ENCODE assay signal across 2 cellular contexts in genomic region chr16:77840093-77840492, GRCh38.
TF ChIP-seq lines count a peak whose summit lies in the region.

No MANE protein-coding gene starts in this region.

TF ChIP-seq in liver, 16 proteins besides CTCF, POLR2A, EP300 and RAD21:
- TF ChIP-seq EGR1 (IDR thresholded peaks at IDR 0.05; ENCODE audit: low read depth in 2 of 2): no peak
- peak; percentile 12 to 62 for TF ChIP-seq RXRA (IDR thresholded peaks at IDR 0.05)
- no peak for TF ChIP-seq GABPA (IDR thresholded peaks at IDR 0.05 in 1 of 2, conservative IDR thresholded peaks at IDR 0.05 in 1 of 2)
- no peak for TF ChIP-seq TAF1 (conservative IDR thresholded peaks at IDR 0.05)
- peak; percentile 16 to 44 for TF ChIP-seq HNF4A (conservative IDR thresholded peaks at IDR 0.05)
- no peak for TF ChIP-seq ZBTB33 (IDR thresholded peaks at IDR 0.05)

TF ChIP-seq in HepG2, 621 proteins besides CTCF, POLR2A, EP300 and RAD21:
- TF ChIP-seq, protein P1, sequence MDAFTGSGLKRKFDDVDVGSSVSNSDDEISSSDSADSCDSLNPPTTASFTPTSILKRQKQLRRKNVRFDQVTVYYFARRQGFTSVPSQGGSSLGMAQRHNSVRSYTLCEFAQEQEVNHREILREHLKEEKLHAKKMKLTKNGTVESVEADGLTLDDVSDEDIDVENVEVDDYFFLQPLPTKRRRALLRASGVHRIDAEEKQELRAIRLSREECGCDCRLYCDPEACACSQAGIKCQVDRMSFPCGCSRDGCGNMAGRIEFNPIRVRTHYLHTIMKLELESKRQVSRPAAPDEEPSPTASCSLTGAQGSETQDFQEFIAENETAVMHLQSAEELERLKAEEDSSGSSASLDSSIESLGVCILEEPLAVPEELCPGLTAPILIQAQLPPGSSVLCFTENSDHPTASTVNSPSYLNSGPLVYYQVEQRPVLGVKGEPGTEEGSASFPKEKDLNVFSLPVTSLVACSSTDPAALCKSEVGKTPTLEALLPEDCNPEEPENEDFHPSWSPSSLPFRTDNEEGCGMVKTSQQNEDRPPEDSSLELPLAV (CRISPR knock-in tag; conservative IDR thresholded peaks at IDR 0.05; ENCODE audit: low read depth): no peak
- TF ChIP-seq, protein P2, sequence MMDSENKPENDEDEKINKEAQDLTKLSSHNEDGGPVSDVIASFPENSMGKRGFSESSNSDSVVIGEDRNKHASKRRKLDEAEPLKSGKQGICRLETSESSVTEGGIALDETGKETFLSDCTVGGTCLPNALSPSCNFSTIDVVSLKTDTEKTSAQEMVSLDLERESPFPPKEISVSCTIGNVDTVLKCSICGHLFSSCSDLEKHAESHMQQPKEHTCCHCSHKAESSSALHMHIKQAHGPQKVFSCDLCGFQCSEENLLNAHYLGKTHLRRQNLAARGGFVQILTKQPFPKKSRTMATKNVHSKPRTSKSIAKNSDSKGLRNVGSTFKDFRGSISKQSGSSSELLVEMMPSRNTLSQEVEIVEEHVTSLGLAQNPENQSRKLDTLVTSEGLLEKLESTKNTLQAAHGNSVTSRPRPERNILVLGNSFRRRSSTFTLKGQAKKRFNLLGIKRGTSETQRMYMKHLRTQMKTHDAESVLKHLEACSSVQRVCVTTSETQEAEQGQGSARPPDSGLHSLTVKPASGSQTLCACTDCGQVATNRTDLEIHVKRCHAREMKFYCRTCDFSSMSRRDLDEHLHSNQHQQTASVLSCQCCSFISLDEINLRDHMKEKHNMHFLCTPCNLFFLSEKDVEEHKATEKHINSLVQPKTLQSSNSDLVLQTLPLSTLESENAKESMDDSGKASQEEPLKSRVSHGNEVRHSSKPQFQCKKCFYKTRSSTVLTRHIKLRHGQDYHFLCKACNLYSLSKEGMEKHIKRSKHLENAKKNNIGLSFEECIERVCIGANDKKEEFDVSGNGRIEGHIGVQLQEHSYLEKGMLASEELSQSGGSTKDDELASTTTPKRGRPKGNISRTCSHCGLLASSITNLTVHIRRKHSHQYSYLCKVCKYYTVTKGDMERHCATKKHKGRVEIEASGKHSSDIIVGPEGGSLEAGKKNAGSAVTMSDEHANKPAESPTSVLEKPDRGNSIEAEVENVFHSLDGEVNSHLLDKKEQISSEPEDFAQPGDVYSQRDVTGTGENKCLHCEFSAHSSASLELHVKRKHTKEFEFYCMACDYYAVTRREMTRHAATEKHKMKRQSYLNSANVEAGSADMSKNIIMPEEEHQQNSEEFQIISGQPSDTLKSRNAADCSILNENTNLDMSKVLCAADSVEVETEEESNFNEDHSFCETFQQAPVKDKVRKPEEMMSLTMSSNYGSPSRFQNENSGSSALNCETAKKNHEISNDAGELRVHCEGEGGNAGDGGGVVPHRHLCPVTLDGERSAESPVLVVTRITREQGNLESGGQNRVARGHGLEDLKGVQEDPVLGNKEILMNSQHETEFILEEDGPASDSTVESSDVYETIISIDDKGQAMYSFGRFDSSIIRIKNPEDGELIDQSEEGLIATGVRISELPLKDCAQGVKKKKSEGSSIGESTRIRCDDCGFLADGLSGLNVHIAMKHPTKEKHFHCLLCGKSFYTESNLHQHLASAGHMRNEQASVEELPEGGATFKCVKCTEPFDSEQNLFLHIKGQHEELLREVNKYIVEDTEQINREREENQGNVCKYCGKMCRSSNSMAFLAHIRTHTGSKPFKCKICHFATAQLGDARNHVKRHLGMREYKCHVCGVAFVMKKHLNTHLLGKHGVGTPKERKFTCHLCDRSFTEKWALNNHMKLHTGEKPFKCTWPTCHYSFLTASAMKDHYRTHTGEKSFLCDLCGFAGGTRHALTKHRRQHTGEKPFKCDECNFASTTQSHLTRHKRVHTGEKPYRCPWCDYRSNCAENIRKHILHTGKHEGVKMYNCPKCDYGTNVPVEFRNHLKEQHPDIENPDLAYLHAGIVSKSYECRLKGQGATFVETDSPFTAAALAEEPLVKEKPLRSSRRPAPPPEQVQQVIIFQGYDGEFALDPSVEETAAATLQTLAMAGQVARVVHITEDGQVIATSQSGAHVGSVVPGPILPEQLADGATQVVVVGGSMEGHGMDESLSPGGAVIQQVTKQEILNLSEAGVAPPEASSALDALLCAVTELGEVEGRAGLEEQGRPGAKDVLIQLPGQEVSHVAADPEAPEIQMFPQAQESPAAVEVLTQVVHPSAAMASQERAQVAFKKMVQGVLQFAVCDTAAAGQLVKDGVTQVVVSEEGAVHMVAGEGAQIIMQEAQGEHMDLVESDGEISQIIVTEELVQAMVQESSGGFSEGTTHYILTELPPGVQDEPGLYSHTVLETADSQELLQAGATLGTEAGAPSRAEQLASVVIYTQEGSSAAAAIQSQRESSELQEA (CRISPR knock-in tag; IDR thresholded peaks at IDR 0.05; ENCODE audit: not compliant biosample characterization): no peak
- TF ChIP-seq ZNF558 (CRISPR knock-in tag; IDR thresholded peaks at IDR 0.05; ENCODE audit: borderline replicate concordance): no peak
- TF ChIP-seq CHCHD3 (CRISPR knock-in tag; IDR thresholded peaks at IDR 0.05): no peak
- no peak for TF ChIP-seq ZFP82 (CRISPR knock-in tag; IDR thresholded peaks at IDR 0.05; ENCODE audit: borderline replicate concordance)
- no peak for TF ChIP-seq ZNF747 (CRISPR knock-in tag; IDR thresholded peaks at IDR 0.05; ENCODE audit: borderline replicate concordance)
- TF ChIP-seq HNF4G (IDR thresholded peaks at IDR 0.05; ENCODE audit: borderline replicate concordance, low read depth, low read length): no peak
- TF ChIP-seq HNF4G (CRISPR knock-in tag; IDR thresholded peaks at IDR 0.05; ENCODE audit: borderline replicate concordance, low read depth): no peak
- no peak for TF ChIP-seq ATF6 (CRISPR knock-in tag; conservative IDR thresholded peaks at IDR 0.05)
- TF ChIP-seq, protein P3, sequence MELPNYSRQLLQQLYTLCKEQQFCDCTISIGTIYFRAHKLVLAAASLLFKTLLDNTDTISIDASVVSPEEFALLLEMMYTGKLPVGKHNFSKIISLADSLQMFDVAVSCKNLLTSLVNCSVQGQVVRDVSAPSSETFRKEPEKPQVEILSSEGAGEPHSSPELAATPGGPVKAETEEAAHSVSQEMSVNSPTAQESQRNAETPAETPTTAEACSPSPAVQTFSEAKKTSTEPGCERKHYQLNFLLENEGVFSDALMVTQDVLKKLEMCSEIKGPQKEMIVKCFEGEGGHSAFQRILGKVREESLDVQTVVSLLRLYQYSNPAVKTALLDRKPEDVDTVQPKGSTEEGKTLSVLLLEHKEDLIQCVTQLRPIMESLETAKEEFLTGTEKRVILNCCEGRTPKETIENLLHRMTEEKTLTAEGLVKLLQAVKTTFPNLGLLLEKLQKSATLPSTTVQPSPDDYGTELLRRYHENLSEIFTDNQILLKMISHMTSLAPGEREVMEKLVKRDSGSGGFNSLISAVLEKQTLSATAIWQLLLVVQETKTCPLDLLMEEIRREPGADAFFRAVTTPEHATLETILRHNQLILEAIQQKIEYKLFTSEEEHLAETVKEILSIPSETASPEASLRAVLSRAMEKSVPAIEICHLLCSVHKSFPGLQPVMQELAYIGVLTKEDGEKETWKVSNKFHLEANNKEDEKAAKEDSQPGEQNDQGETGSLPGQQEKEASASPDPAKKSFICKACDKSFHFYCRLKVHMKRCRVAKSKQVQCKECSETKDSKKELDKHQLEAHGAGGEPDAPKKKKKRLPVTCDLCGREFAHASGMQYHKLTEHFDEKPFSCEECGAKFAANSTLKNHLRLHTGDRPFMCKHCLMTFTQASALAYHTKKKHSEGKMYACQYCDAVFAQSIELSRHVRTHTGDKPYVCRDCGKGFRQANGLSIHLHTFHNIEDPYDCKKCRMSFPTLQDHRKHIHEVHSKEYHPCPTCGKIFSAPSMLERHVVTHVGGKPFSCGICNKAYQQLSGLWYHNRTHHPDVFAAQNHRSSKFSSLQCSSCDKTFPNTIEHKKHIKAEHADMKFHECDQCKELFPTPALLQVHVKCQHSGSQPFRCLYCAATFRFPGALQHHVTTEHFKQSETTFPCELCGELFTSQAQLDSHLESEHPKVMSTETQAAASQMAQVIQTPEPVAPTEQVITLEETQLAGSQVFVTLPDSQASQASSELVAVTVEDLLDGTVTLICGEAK (IDR thresholded peaks at IDR 0.05): no peak
- TF ChIP-seq, protein P3 (CRISPR knock-in tag; IDR thresholded peaks at IDR 0.05): no peak
TF ChIP-seq in HepG2: peak in this region for 0.
